Comparison of ENCODE assay signal across 1 cellular context in the genomic region with DNA sequence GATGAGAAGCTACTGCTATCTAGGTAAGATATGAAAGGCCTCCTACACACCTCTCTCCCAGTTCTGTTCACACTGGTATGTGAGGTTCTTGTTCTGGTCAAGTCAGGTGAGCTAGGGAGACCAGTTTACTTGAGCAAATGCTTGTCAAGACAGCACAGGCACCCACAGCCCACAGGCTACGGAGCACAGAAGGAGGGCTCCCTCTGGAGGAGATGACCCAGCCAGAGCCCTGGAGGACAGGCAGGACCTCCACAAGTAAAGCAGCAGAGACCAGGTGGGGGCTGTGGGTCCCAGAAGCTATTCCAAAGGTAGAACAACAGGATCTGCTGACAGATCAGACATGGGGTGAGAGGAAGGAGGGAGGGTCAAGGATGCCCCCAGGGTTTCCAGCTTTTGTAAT.
TF ChIP-seq lines count a peak whose summit lies in the region.

No MANE protein-coding gene starts in this region.

TF ChIP-seq in H1, 55 proteins besides CTCF, POLR2A, EP300 and RAD21:
- no peak for TF ChIP-seq MAFK (IDR thresholded peaks at IDR 0.05; ENCODE audit: low read depth, low read length)
- no peak for TF ChIP-seq RXRA (IDR thresholded peaks at IDR 0.05; ENCODE audit: insufficient read depth, low read depth, low read length)
- TF ChIP-seq HDAC6 (IDR thresholded peaks at IDR 0.05; ENCODE audit: low read depth, low read length): no peak
- no peak for TF ChIP-seq SUZ12 (IDR thresholded peaks at IDR 0.05; ENCODE audit: low read length)
- TF ChIP-seq JUND (IDR thresholded peaks at IDR 0.05; ENCODE audit: low read length): no peak
- no peak for TF ChIP-seq TAF1 (IDR thresholded peaks at IDR 0.05; ENCODE audit: low read depth, low read length)
- TF ChIP-seq CBX8 (IDR thresholded peaks at IDR 0.05; ENCODE audit: borderline replicate concordance, low read depth, low read length): no peak
- TF ChIP-seq, protein P1, sequence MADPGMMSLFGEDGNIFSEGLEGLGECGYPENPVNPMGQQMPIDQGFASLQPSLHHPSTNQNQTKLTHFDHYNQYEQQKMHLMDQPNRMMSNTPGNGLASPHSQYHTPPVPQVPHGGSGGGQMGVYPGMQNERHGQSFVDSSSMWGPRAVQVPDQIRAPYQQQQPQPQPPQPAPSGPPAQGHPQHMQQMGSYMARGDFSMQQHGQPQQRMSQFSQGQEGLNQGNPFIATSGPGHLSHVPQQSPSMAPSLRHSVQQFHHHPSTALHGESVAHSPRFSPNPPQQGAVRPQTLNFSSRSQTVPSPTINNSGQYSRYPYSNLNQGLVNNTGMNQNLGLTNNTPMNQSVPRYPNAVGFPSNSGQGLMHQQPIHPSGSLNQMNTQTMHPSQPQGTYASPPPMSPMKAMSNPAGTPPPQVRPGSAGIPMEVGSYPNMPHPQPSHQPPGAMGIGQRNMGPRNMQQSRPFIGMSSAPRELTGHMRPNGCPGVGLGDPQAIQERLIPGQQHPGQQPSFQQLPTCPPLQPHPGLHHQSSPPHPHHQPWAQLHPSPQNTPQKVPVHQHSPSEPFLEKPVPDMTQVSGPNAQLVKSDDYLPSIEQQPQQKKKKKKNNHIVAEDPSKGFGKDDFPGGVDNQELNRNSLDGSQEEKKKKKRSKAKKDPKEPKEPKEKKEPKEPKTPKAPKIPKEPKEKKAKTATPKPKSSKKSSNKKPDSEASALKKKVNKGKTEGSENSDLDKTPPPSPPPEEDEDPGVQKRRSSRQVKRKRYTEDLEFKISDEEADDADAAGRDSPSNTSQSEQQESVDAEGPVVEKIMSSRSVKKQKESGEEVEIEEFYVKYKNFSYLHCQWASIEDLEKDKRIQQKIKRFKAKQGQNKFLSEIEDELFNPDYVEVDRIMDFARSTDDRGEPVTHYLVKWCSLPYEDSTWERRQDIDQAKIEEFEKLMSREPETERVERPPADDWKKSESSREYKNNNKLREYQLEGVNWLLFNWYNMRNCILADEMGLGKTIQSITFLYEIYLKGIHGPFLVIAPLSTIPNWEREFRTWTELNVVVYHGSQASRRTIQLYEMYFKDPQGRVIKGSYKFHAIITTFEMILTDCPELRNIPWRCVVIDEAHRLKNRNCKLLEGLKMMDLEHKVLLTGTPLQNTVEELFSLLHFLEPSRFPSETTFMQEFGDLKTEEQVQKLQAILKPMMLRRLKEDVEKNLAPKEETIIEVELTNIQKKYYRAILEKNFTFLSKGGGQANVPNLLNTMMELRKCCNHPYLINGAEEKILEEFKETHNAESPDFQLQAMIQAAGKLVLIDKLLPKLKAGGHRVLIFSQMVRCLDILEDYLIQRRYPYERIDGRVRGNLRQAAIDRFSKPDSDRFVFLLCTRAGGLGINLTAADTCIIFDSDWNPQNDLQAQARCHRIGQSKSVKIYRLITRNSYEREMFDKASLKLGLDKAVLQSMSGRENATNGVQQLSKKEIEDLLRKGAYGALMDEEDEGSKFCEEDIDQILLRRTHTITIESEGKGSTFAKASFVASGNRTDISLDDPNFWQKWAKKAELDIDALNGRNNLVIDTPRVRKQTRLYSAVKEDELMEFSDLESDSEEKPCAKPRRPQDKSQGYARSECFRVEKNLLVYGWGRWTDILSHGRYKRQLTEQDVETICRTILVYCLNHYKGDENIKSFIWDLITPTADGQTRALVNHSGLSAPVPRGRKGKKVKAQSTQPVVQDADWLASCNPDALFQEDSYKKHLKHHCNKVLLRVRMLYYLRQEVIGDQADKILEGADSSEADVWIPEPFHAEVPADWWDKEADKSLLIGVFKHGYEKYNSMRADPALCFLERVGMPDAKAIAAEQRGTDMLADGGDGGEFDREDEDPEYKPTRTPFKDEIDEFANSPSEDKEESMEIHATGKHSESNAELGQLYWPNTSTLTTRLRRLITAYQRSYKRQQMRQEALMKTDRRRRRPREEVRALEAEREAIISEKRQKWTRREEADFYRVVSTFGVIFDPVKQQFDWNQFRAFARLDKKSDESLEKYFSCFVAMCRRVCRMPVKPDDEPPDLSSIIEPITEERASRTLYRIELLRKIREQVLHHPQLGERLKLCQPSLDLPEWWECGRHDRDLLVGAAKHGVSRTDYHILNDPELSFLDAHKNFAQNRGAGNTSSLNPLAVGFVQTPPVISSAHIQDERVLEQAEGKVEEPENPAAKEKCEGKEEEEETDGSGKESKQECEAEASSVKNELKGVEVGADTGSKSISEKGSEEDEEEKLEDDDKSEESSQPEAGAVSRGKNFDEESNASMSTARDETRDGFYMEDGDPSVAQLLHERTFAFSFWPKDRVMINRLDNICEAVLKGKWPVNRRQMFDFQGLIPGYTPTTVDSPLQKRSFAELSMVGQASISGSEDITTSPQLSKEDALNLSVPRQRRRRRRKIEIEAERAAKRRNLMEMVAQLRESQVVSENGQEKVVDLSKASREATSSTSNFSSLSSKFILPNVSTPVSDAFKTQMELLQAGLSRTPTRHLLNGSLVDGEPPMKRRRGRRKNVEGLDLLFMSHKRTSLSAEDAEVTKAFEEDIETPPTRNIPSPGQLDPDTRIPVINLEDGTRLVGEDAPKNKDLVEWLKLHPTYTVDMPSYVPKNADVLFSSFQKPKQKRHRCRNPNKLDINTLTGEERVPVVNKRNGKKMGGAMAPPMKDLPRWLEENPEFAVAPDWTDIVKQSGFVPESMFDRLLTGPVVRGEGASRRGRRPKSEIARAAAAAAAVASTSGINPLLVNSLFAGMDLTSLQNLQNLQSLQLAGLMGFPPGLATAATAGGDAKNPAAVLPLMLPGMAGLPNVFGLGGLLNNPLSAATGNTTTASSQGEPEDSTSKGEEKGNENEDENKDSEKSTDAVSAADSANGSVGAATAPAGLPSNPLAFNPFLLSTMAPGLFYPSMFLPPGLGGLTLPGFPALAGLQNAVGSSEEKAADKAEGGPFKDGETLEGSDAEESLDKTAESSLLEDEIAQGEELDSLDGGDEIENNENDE (IDR thresholded peaks at IDR 0.05; ENCODE audit: insufficient replicate concordance, low read length): no peak
- no peak for TF ChIP-seq POU5F1 (IDR thresholded peaks at IDR 0.05; ENCODE audit: low read depth, low read length)
- TF ChIP-seq BCL11A (IDR thresholded peaks at IDR 0.05; ENCODE audit: low read depth in 2 of 2, low read length in 2 of 2): no peak
- no peak for TF ChIP-seq RBBP5 (IDR thresholded peaks at IDR 0.05; ENCODE audit: borderline replicate concordance, low read depth, low read length)
- TF ChIP-seq SAP30 (IDR thresholded peaks at IDR 0.05; ENCODE audit: insufficient read depth, insufficient replicate concordance, low read length): no peak
- no peak for TF ChIP-seq KDM5A (IDR thresholded peaks at IDR 0.05; ENCODE audit: low read length)
- TF ChIP-seq GABPA (IDR thresholded peaks at IDR 0.05; ENCODE audit: borderline replicate concordance, insufficient read depth, low read length): no peak
- no peak for TF ChIP-seq TCF12 (IDR thresholded peaks at IDR 0.05; ENCODE audit: low read depth, low read length)
- TF ChIP-seq FOSL1 (IDR thresholded peaks at IDR 0.05; ENCODE audit: insufficient read depth, low read depth, low read length): no peak
